8 cellular contexts compared by ENCODE assay signal in genomic region chr11:60775420-60775961, GRCh38. TPM values are rescaled to one million over a fixed set of nuclear protein-coding genes. Genes with fewer than 3 reads are reported as not detected.
DNase-seq lines count a peak whose midpoint lies in the region; ATAC-seq, FAIRE-seq and TF ChIP-seq lines count a peak whose summit lies in the region.

No MANE protein-coding gene starts in this region.

- no peak for TF ChIP-seq EP300 in A549 (IDR thresholded peaks at IDR 0.05)

- DNase-seq in A549 (ENCODE audit: low read depth in 1 of 2, low spot score in 1 of 2) (peak; percentile 83 to 88), NCI-H2107 (lab: John Stamatoyannopoulos, UW) (peak; percentile 87), UCSD-AML1 (lab: John Stamatoyannopoulos, UW; ENCODE audit: unreplicated experiment) (peak; percentile 86), brain microvascular endothelial cell (peak; percentile 89), iris pigment epithelial cell (ENCODE audit: low read depth) (peak; percentile 88)
- DNase-seq in stimulated activated CD4-positive, alpha-beta T cell treated with anti-CD3 and anti-CD28 coated beads, Interleukin-1b, Interleukin-23, amount 100 ng/mL, for 1 hour (ENCODE audit: low read depth in 2 of 2): peak; percentile 63 to 76

- H3K9me3 ChIP-seq in A549: no peaks in the 10 kb centered on the region

- 16% methylated on average over 15 of the region's 15 CpGs for WGBS in A549 (ENCODE audit: missing lambda C conversion rate)

- TF ChIP-seq RAD21 in A549 (conservative IDR thresholded peaks at IDR 0.05 in 1 of 2, IDR thresholded peaks at IDR 0.05 in 1 of 2): peak; percentile 79 to 82

- FAIRE-seq in A549 (lab: Jason Lieb, UNC): peak; percentile 59

- peak overlapping the region; percentile 44 for H3K4me2 ChIP-seq in A549

- peak; percentile 71 to 93 for ATAC-seq in A549
- peak; percentile 89 for ATAC-seq in GM18511 (IDR thresholded peaks at IDR 0.05; ENCODE audit: unreplicated experiment)
- peak; percentile 79 for ATAC-seq in HG03060 (IDR thresholded peaks at IDR 0.05; ENCODE audit: low read depth, unreplicated experiment)

- POLR2A ChIA-PET in A549 (lab: Yijun Ruan, JAX): interaction anchor here (0.6 to 1.0 kb wide), 2 partner anchors 114 to 124 kb away, joined by 3 read pairs; no protein-coding TSS in a partner anchor

- H3K4me3 ChIP-seq in A549: no peak overlapping the region
- H3K4me3 ChIP-seq in brain microvascular endothelial cell (ENCODE audit: low read depth, low read length): no peak overlapping the region

- in situ Hi-C loops in brain microvascular endothelial cell (cut with HindIII; ENCODE audit: low pct_ligation_motif_present, low sequenced_read_pairs): loop anchor here (10.0 kb wide), 1 partner anchor 129 kb away; the partner anchor contains the start of gene PRPF19

- no peaks in the 10 kb centered on the region for H3K36me3 ChIP-seq in brain microvascular endothelial cell (replicated peaks)

- no peak for TF ChIP-seq POLR2A in A549 (IDR thresholded peaks at IDR 0.05; ENCODE audit: low read length)

- H3K4me1 ChIP-seq in A549: peaks cover 5% of the 10 kb centered on the region; the same call in 1 of the 3 replicates

- H3K27me3 ChIP-seq in brain microvascular endothelial cell (replicated peaks): no peaks in the 10 kb centered on the region

- H3K27ac ChIP-seq in A549: no peak overlapping the region
- H3K27ac ChIP-seq in brain microvascular endothelial cell: no peak overlapping the region

- CTCF ChIA-PET in A549 (lab: Yijun Ruan, JAX): interaction anchor here (0.6 to 9.1 kb wide), 49 partner anchors 9 to 413 kb away, joined by 3 to 129 read pairs (median 4); partner anchors contain the start of genes MS4A10, MS4A15 and PTGDR2

- TF ChIP-seq CTCF in A549 (IDR thresholded peaks at IDR 0.05) (peak; percentile 86), brain microvascular endothelial cell (IDR thresholded peaks at IDR 0.05; ENCODE audit: low read depth, low read length, missing control alignments) (peak; percentile 94)

TF ChIP-seq in A549, 52 proteins besides CTCF, POLR2A, EP300 and RAD21:
- TF ChIP-seq FOSL2 (IDR thresholded peaks at IDR 0.05) (no peak), FOSL2 (CRISPR knock-in tag; IDR thresholded peaks at IDR 0.05) (no peak), SMC3 (IDR thresholded peaks at IDR 0.05) (peak; percentile 69), JUNB (IDR thresholded peaks at IDR 0.05) (no peak), FOXS1 (CRISPR knock-in tag; IDR thresholded peaks at IDR 0.05) (no peak), MAZ (IDR thresholded peaks at IDR 0.05; ENCODE audit: borderline replicate concordance, low read depth, low read length) (no peak), CHD4 (IDR thresholded peaks at IDR 0.05; ENCODE audit: borderline replicate concordance) (no peak), JUN (IDR thresholded peaks at IDR 0.05) (no peak)
TF ChIP-seq in A549: peak in this region for 1.

RNA-seq across cellular contexts. Expression of gene MS4A10, which starts 9.6 kb away (rescaled TPM):
- polyA plus RNA-seq in A549 (2011; rRNA removed): not detected in 2 replicates
- polyA plus RNA-seq in A549 (2012; cell fraction: cytosol; rRNA removed): not detected in 2 replicates
- not detected in 2 replicates for polyA plus RNA-seq in A549 (2012; cell fraction: nucleus; rRNA removed)
- not detected in 3 replicates for polyA plus RNA-seq in A549 (2017; fragmentation: RNase III; extraction: RNeasy Plus Mini Kit Qiagen cat#74134 plus additional on column Dnase treatment)
- not detected in 2 replicates for polyA minus RNA-seq in A549 (2011; rRNA and poly(A)+ RNA removed)

RNA-seq across cellular contexts. Expression of gene MS4A15, which starts 18.8 kb away (rescaled TPM):
- polyA plus RNA-seq in A549 (2011; rRNA removed): not detected in 2 replicates
- polyA plus RNA-seq in A549 (2012; cell fraction: cytosol; rRNA removed): 0.03 TPM in 1 of 2 replicates, not detected in the other
- not detected in 2 replicates for polyA plus RNA-seq in A549 (2012; cell fraction: nucleus; rRNA removed)
- polyA plus RNA-seq in A549 (2017; fragmentation: RNase III; extraction: RNeasy Plus Mini Kit Qiagen cat#74134 plus additional on column Dnase treatment): not detected in 3 replicates
- polyA minus RNA-seq in A549 (2011; rRNA and poly(A)+ RNA removed): not detected in 2 replicates

RNA-seq across cellular contexts. Expression of gene MS4A18, which starts 51.0 kb away (rescaled TPM):
- polyA plus RNA-seq in A549 (2011; rRNA removed) (not detected in 2 replicates), A549 (2017; fragmentation: RNase III; extraction: RNeasy Plus Mini Kit Qiagen cat#74134 plus additional on column Dnase treatment) (not detected in 3 replicates)
- polyA plus RNA-seq in A549 (2012; cell fraction: cytosol; rRNA removed): not detected in 2 replicates
- not detected in 2 replicates for polyA plus RNA-seq in A549 (2012; cell fraction: nucleus; rRNA removed)
- not detected in 2 replicates for polyA minus RNA-seq in A549 (2011; rRNA and poly(A)+ RNA removed)
